2 cellular contexts compared by ENCODE assay signal in the genomic region with DNA sequence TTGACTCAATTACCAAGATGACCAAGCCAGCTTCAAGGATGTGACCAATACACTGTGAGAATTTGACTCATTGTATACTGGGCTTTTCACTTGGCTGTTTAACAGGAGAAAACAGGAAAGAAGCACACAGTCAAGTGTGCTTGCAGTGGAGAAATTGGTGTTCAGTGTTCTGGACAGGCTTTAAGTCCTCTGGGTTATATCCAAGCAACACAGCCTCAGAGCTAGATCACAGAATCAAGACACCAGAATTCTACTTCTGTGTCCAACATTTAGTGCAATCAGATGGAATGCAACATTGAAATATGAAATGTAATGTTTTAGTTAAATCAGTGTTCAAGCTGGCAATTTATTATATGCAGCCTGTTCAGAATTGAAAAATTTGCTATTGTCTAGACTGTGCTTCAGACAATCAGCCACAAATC.
TF ChIP-seq lines count a peak whose summit lies in the region.

No MANE protein-coding gene starts in this region.

TF ChIP-seq in SK-N-SH, 30 proteins besides CTCF, POLR2A, EP300 and RAD21 (continued from another document):
- TF ChIP-seq PBX3 (IDR thresholded peaks at IDR 0.05) = no peak
- TF ChIP-seq YY1 (IDR thresholded peaks at IDR 0.05; ENCODE audit: low read depth) = no peak
- TF ChIP-seq SMC3 (IDR thresholded peaks at IDR 0.05; ENCODE audit: low read depth, low read length) = no peak
- TF ChIP-seq MEF2A (IDR thresholded peaks at IDR 0.05; ENCODE audit: borderline replicate concordance, low read depth) = no peak
- no peak for TF ChIP-seq FOSL2 (IDR thresholded peaks at IDR 0.05; ENCODE audit: borderline replicate concordance, low read depth)
- TF ChIP-seq SIN3A (IDR thresholded peaks at IDR 0.05; ENCODE audit: borderline replicate concordance, low read depth, low read length) = no peak
- no peak for TF ChIP-seq ZBTB33 (IDR thresholded peaks at IDR 0.05; ENCODE audit: borderline replicate concordance, low read depth)

TF ChIP-seq in SK-N-SH treated with all-trans-retinoic acid at 6 μM for 48 hours, 23 proteins besides CTCF, POLR2A, EP300 and RAD21 (continued from another document):
- TF ChIP-seq, protein P1, sequence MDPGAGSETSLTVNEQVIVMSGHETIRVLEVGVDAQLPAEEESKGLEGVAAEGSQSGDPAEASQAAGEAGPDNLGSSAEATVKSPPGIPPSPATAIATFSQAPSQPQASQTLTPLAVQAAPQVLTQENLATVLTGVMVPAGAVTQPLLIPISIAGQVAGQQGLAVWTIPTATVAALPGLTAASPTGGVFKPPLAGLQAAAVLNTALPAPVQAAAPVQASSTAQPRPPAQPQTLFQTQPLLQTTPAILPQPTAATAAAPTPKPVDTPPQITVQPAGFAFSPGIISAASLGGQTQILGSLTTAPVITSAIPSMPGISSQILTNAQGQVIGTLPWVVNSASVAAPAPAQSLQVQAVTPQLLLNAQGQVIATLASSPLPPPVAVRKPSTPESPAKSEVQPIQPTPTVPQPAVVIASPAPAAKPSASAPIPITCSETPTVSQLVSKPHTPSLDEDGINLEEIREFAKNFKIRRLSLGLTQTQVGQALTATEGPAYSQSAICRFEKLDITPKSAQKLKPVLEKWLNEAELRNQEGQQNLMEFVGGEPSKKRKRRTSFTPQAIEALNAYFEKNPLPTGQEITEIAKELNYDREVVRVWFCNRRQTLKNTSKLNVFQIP (CRISPR knock-in tag; IDR thresholded peaks at IDR 0.05; ENCODE audit: borderline replicate concordance, low read depth) = no peak
- TF ChIP-seq RARB (CRISPR knock-in tag; IDR thresholded peaks at IDR 0.05) (no peak), CSRNP3 (CRISPR knock-in tag; IDR thresholded peaks at IDR 0.05) (no peak), SNAI2 (CRISPR knock-in tag; IDR thresholded peaks at IDR 0.05) (no peak), ISL1 (CRISPR knock-in tag; IDR thresholded peaks at IDR 0.05) (no peak), ZNF8 (CRISPR knock-in tag; IDR thresholded peaks at IDR 0.05) (no peak), TCF4 (CRISPR knock-in tag; IDR thresholded peaks at IDR 0.05; ENCODE audit: borderline replicate concordance) (no peak), TOX (CRISPR knock-in tag; IDR thresholded peaks at IDR 0.05; ENCODE audit: borderline replicate concordance) (no peak), GLIS3 (CRISPR knock-in tag; IDR thresholded peaks at IDR 0.05) (no peak), ESRRG (CRISPR knock-in tag; IDR thresholded peaks at IDR 0.05) (no peak), TSHZ2 (CRISPR knock-in tag; IDR thresholded peaks at IDR 0.05) (no peak), ZNF70 (CRISPR knock-in tag; IDR thresholded peaks at IDR 0.05) (no peak), OSR1 (CRISPR knock-in tag; IDR thresholded peaks at IDR 0.05) (no peak)
- TF ChIP-seq, protein P2, sequence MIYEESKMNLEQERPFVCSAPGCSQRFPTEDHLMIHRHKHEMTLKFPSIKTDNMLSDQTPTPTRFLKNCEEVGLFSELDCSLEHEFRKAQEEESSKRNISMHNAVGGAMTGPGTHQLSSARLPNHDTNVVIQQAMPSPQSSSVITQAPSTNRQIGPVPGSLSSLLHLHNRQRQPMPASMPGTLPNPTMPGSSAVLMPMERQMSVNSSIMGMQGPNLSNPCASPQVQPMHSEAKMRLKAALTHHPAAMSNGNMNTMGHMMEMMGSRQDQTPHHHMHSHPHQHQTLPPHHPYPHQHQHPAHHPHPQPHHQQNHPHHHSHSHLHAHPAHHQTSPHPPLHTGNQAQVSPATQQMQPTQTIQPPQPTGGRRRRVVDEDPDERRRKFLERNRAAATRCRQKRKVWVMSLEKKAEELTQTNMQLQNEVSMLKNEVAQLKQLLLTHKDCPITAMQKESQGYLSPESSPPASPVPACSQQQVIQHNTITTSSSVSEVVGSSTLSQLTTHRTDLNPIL (CRISPR knock-in tag; IDR thresholded peaks at IDR 0.05; ENCODE audit: low read depth) = no peak
